Comparison of ENCODE assay signal across 1 cellular context in genomic region chr6:137802408-137803182, GRCh38.
TF ChIP-seq lines count a peak whose summit lies in the region.

No MANE protein-coding gene starts in this region.

TF ChIP-seq in HepG2, 621 proteins besides CTCF, POLR2A, EP300 and RAD21 (continued from another document and continues in another):
- TF ChIP-seq HNF1A (IDR thresholded peaks at IDR 0.05; ENCODE audit: low read depth) (peak; percentile 70), HNF1A (CRISPR knock-in tag; IDR thresholded peaks at IDR 0.05; ENCODE audit: borderline replicate concordance) (peak; percentile 73; the same call in 1 of the 2 replicates), ATAD3A (CRISPR knock-in tag; IDR thresholded peaks at IDR 0.05) (no peak), ZNF549 (CRISPR knock-in tag; IDR thresholded peaks at IDR 0.05) (no peak), POGZ (CRISPR knock-in tag; IDR thresholded peaks at IDR 0.05) (no peak; the same call in 1 of the 2 replicates), SMYD3 (CRISPR knock-in tag; IDR thresholded peaks at IDR 0.05) (no peak), PRMT3 (CRISPR knock-in tag; IDR thresholded peaks at IDR 0.05; ENCODE audit: borderline replicate concordance, low read depth) (no peak), ZNF292 (CRISPR knock-in tag; IDR thresholded peaks at IDR 0.05; ENCODE audit: borderline replicate concordance, low read depth) (no peak; the same call in 1 of the 2 replicates), ZNF234 (CRISPR knock-in tag; conservative IDR thresholded peaks at IDR 0.05) (no peak), ZNF275 (CRISPR knock-in tag; IDR thresholded peaks at IDR 0.05; ENCODE audit: borderline replicate concordance) (no peak), ZNF484 (CRISPR knock-in tag; IDR thresholded peaks at IDR 0.05; ENCODE audit: borderline replicate concordance, low read depth) (no peak), ZNF318 (CRISPR knock-in tag; IDR thresholded peaks at IDR 0.05) (0 out of 2 replicates have a peak, but pooled peaks have one; percentile 46), XBP1 (CRISPR knock-in tag; IDR thresholded peaks at IDR 0.05) (no peak), CCAR2 (optimal IDR thresholded peaks at IDR 0.05; ENCODE audit: low read depth, low read length) (no peak), ZNF800 (CRISPR knock-in tag; IDR thresholded peaks at IDR 0.05) (peak; percentile 60; the same call in 1 of the 2 replicates), CREM (IDR thresholded peaks at IDR 0.05) (peak; percentile 53; the same call in 1 of the 2 replicates), CREM (CRISPR knock-in tag; IDR thresholded peaks at IDR 0.05) (no peak), ZNF850 (CRISPR knock-in tag; conservative IDR thresholded peaks at IDR 0.05) (no peak), ZNF24 (IDR thresholded peaks at IDR 0.05) (no peak), TCF7 (IDR thresholded peaks at IDR 0.05; ENCODE audit: low read depth) (peak; percentile 89), NCOA2 (CRISPR knock-in tag; IDR thresholded peaks at IDR 0.05) (peak; percentile 76; the same call in 1 of the 2 replicates), FOXA1 (IDR thresholded peaks at IDR 0.05) (no peak), FOXA1 (CRISPR knock-in tag; IDR thresholded peaks at IDR 0.05) (peak; percentile 51), IRF9 (CRISPR knock-in tag; IDR thresholded peaks at IDR 0.05; ENCODE audit: borderline replicate concordance) (no peak), ZNF761 (CRISPR knock-in tag; conservative IDR thresholded peaks at IDR 0.05) (no peak), NFE2 (CRISPR knock-in tag; IDR thresholded peaks at IDR 0.05) (no peak), ZNF746 (CRISPR knock-in tag; IDR thresholded peaks at IDR 0.05) (no peak), SNAPC2 (CRISPR knock-in tag; IDR thresholded peaks at IDR 0.05) (no peak), ZNF17 (CRISPR knock-in tag; IDR thresholded peaks at IDR 0.05) (no peak), FIP1L1 (IDR thresholded peaks at IDR 0.05; ENCODE audit: borderline replicate concordance, insufficient read depth, low read depth, low read length) (no peak), ATF6 (CRISPR knock-in tag; conservative IDR thresholded peaks at IDR 0.05) (no peak), BRF2 (CRISPR knock-in tag; IDR thresholded peaks at IDR 0.05) (no peak), RBFOX2 (IDR thresholded peaks at IDR 0.05; ENCODE audit: low read depth, low read length) (no peak), ARNTL (CRISPR knock-in tag; IDR thresholded peaks at IDR 0.05) (0 out of 2 replicates have a peak, but pooled peaks have one; percentile 28), ZNF12 (CRISPR knock-in tag; IDR thresholded peaks at IDR 0.05) (no peak), HOXA9 (CRISPR knock-in tag; IDR thresholded peaks at IDR 0.05; ENCODE audit: borderline replicate concordance) (no peak), MEF2D (CRISPR knock-in tag; IDR thresholded peaks at IDR 0.05) (peak; percentile 36; the same call in 1 of the 2 replicates), ZNF724P (CRISPR knock-in tag; IDR thresholded peaks at IDR 0.05; ENCODE audit: borderline replicate concordance) (no peak), ZHX1 (CRISPR knock-in tag; IDR thresholded peaks at IDR 0.05; ENCODE audit: low read depth) (no peak)
